In the genomic region with DNA sequence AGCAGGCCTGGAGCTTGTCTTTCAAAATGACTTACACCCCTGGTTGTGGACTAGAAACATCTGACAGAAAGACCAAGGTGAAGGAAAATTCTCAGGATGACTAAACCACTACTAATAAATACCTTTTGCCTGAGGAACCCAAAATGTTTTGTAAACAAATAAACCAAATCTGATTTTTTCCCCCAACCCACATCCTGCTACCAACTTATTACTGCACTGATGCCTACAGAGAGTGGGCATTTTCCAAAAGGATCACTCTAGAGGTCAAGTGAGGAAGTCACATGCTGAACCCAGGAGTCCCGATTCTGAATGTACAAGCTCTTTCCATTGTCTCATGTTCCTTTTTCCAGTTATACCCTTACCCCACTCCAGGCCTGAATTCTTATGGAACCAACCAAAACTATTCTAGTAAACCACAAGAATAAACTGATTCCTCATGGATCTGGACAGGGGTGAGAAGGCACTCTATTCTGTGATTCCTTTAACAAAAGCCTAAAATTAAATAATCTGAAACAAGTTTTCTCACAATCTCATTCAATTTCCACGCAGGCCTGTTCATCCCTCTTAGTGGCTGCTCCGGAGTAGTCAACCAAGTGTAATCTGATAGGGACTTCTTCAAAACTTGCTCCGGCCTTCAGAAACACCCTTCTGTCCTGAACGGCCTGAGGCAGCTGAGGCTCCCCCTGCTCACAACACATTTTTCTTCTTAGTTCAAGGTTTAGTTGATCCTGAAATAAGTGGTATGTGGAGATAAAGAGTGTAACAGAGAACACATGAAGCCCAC, we compare ENCODE assay signal across 8 cellular contexts. TPM values are rescaled to one million over a fixed set of nuclear protein-coding genes. Genes with fewer than 3 reads are reported as not detected.
DNase-seq lines count a peak whose midpoint lies in the region; ATAC-seq and TF ChIP-seq lines count a peak whose summit lies in the region.

No MANE protein-coding gene starts in this region.

- H3K4me3 ChIP-seq in GM12864 (ENCODE audit: low read depth, low read length) (peak overlapping the region; percentile 93), retinal pigment epithelial cell (ENCODE audit: low read length) (peak overlapping the region; percentile 89)

- H3K27ac ChIP-seq in epithelial cell of prostate, result peak overlapping the region; percentile 79

- ATAC-seq in GM18873 (IDR thresholded peaks at IDR 0.05; ENCODE audit: low FRiP score, unreplicated experiment), result no peak

- no peak for TF ChIP-seq CTCF in GM12864 (IDR thresholded peaks at IDR 0.05; ENCODE audit: low read depth, low read length, missing control alignments)
- TF ChIP-seq CTCF in retinal pigment epithelial cell (conservative IDR thresholded peaks at IDR 0.05; ENCODE audit: low read depth, low read length), result no peak

- DNase-seq in GM12864 (ENCODE audit: low read depth) (no peak), RPMI7951 (ENCODE audit: low read depth) (peak; percentile 38), epithelial cell of prostate (ENCODE audit: low read depth, low spot score) (no peak), retinal pigment epithelial cell (ENCODE audit: low read depth) (no peak), C1 segment of cervical spinal cord (lab: John Stamatoyannopoulos, UW) (no peak)
- no peak for DNase-seq in stimulated activated CD4-positive, alpha-beta T cell treated with anti-CD3 and anti-CD28 coated beads, Interleukin-4, amount 100 ng/mL, for 24 hours
- DNase-seq in effector CD4-positive, alpha-beta T cell, result no peak

RNA-seq across cellular contexts. Expression of a gene that starts 1.4 kb away (rescaled TPM):
- total RNA-seq in RPMI7951 (2014; rRNA removed; shearing (Covaris generic)), result 26.4 and 28.4 TPM in 2 replicates

RNA-seq across cellular contexts. Expression of a gene that starts 21.2 kb away (rescaled TPM):
- 43.6 and 52.0 TPM in 2 replicates for total RNA-seq in RPMI7951 (2014; rRNA removed; shearing (Covaris generic))

RNA-seq across cellular contexts. Expression of a gene that starts 43.7 kb away (rescaled TPM):
- 6.7 and 10.9 TPM in 2 replicates for total RNA-seq in RPMI7951 (2014; rRNA removed; shearing (Covaris generic))

RNA-seq across cellular contexts. Expression of a gene that starts 46.7 kb away (rescaled TPM):
- total RNA-seq in RPMI7951 (2014; rRNA removed; shearing (Covaris generic)), result 5.1 and 5.2 TPM in 2 replicates
